ENCODE assay signal across 13 cellular contexts in genomic region chr10:121157998-121158397, GRCh38.
DNase-seq lines count a peak whose midpoint lies in the region; ATAC-seq and TF ChIP-seq lines count a peak whose summit lies in the region.
"Had no signal": no experiment of that assay in that cellular context is flagged by ENCODE, and none has a peak within 500 bp of the region (broad histone marks: within the 10 kb centered on the region; RNA-seq: fewer than 3 reads in every experiment).

No MANE protein-coding gene starts in this region.

- H3K27me3 ChIP-seq in heart left ventricle: no peaks in the 10 kb centered on the region
- peaks cover 26% of the 10 kb centered on the region for H3K27me3 ChIP-seq in left ventricle myocardium inferior (ENCODE audit: low read depth)
- no peaks in the 10 kb centered on the region for H3K27me3 ChIP-seq in adrenal gland
- no peaks in the 10 kb centered on the region for H3K27me3 ChIP-seq in left lung
- no peaks in the 10 kb centered on the region for H3K27me3 ChIP-seq in sigmoid colon

- intact Hi-C loops in heart left ventricle (cut with DNase I) (no loop called here), left ventricle myocardium inferior (cut with micrococcal nuclease) (no loop called here), adrenal gland (cut with DNase I) (no loop called here), left lung (cut with DNase I) (no loop called here), sigmoid colon (cut with DNase I) (no loop called here)

- ATAC-seq in heart left ventricle: peak in 3 of 4 donors; percentile 38 to 68 (median 58)
- peak; percentile 42 for ATAC-seq in left lung
- ATAC-seq: A549 had no signal

- 42 to 59% (median 55%) methylated on average over 5 of the region's 6 CpGs for WGBS in heart left ventricle, 4 donors
- 51 to 62% (median 55%) methylated on average over 5 of the region's 6 CpGs for WGBS in adrenal gland, 4 donors
- WGBS in sigmoid colon, 2 donors: 7 to 36% methylated on average over 5 of the region's 6 CpGs

- DNase-seq in heart left ventricle: peak in 3 of 5 donors; percentile 19 to 39 (median 28)
- DNase-seq in left ventricle myocardium inferior: no peak
- peak; percentile 30 to 75 (median 55) for DNase-seq in adrenal gland
- peak in 1 of 2 donors; percentile 39 for DNase-seq in left lung
- DNase-seq in cerebellar nuclear complex (lab: John Stamatoyannopoulos, UW): no peak
- DNase-seq in NCI-H524 treated with DMSO at 0.1 percent for 48 hours (lab: John Stamatoyannopoulos, UW): no peak
- no peak for DNase-seq in sigmoid colon
- DNase-seq in COR-L47 (lab: John Stamatoyannopoulos, UW): no peak
- DNase-seq: activated B cell treated with CpG ODN at 0.5 μM for 24 hours; effector CD8-positive, alpha-beta T cell; NCI-H1048; NCI-H345 had no signal

- H3K4me1 ChIP-seq in heart left ventricle (no peaks in the 10 kb centered on the region), left ventricle myocardium inferior (no peaks in the 10 kb centered on the region), adrenal gland (replicated peaks in 1 of 2) (no peaks in the 10 kb centered on the region), left lung (no peaks in the 10 kb centered on the region), sigmoid colon (peaks cover 0 to 21% (median 4%) of the 10 kb centered on the region in 4 donors)
- H3K4me1 ChIP-seq: A549 had no signal

- H3K36me3 ChIP-seq in heart left ventricle (no peaks in the 10 kb centered on the region), left ventricle myocardium inferior (no peaks in the 10 kb centered on the region), adrenal gland (replicated peaks in 1 of 2) (no peaks in the 10 kb centered on the region), left lung (no peaks in the 10 kb centered on the region), sigmoid colon (no peaks in the 10 kb centered on the region)

- H3K9me3 ChIP-seq in heart left ventricle: peaks cover 0 to 10% (median 0%) of the 10 kb centered on the region in 12 donors
- H3K9me3 ChIP-seq in left ventricle myocardium inferior (replicated peaks): peaks cover 9% of the 10 kb centered on the region
- H3K9me3 ChIP-seq in adrenal gland (replicated peaks in 1 of 3): no peaks in the 10 kb centered on the region
- H3K9me3 ChIP-seq in left lung: no peaks in the 10 kb centered on the region
- H3K9me3 ChIP-seq in sigmoid colon: no peaks in the 10 kb centered on the region
- H3K9me3 ChIP-seq: A549 had no signal

- TF ChIP-seq POLR2A in heart left ventricle (IDR thresholded peaks at IDR 0.05) (no peak), adrenal gland (IDR thresholded peaks at IDR 0.05) (no peak), sigmoid colon (IDR thresholded peaks at IDR 0.05) (no peak)

- TF ChIP-seq EP300 in sigmoid colon (IDR thresholded peaks at IDR 0.05): no peak

- no peak overlapping the region for H3K27ac ChIP-seq in heart left ventricle
- H3K27ac ChIP-seq in left ventricle myocardium inferior (replicated peaks): no peak overlapping the region
- H3K27ac ChIP-seq in adrenal gland: no peak overlapping the region
- no peak overlapping the region for H3K27ac ChIP-seq in left lung
- H3K27ac ChIP-seq in sigmoid colon: no peak overlapping the region
- H3K27ac ChIP-seq: A549 had no signal

- TF ChIP-seq CTCF in heart left ventricle (IDR thresholded peaks at IDR 0.05) (no peak), left ventricle myocardium inferior (IDR thresholded peaks at IDR 0.05; ENCODE audit: borderline replicate concordance) (no peak), adrenal gland (IDR thresholded peaks at IDR 0.05) (no peak), left lung (IDR thresholded peaks at IDR 0.05) (no peak), sigmoid colon (IDR thresholded peaks at IDR 0.05) (no peak)

- H3K4me3 ChIP-seq in heart left ventricle (no peak overlapping the region), left ventricle myocardium inferior (no peak overlapping the region), adrenal gland (no peak overlapping the region), left lung (no peak overlapping the region), sigmoid colon (no peak overlapping the region)
- H3K4me3 ChIP-seq: A549 had no signal

Comparison
In these comparisons a context has a peak if more than half of its experiments do, and no peak if none do; other contexts are left out.
1. DNase-seq: peak in heart left ventricle (3 of 5) and adrenal gland (7 of 7); none in left ventricle myocardium inferior (single experiment), cerebellar nuclear complex (0 of 2), NCI-H524 treated with DMSO at 0.1 percent for 48 hours (single experiment), sigmoid colon (single experiment) and COR-L47 (single experiment).